In the genomic region with DNA sequence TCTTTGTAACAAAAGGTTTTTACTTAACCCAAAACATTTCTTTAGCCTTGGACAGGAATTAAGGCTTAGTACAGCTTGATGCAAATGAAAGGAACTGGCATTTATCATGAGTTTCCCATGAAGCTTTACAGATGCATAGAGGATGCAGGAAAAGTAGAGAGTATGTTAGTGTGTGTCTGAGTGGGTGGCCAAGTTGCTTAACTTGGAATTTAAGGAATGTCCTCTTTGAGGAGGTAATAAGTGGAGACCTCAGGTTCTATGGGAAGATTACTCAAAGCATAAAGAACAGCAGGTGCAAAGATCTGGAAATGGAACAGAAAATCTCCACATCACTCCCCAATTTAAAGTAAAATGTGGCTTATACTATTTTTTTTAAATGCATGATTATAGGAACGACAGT, we compare ENCODE assay signal across 16 cellular contexts.
DNase-seq lines count a peak whose midpoint lies in the region; ATAC-seq and TF ChIP-seq lines count a peak whose summit lies in the region.
"Had no signal": no experiment of that assay in that cellular context is flagged by ENCODE, and none has a peak within 500 bp of the region (broad histone marks: within the 10 kb centered on the region; RNA-seq: fewer than 3 reads in every experiment).

No MANE protein-coding gene starts in this region.

- H3K27ac Mint-ChIP-seq in WTC11: no peak overlapping the region
- H3K27ac Mint-ChIP-seq: B cell; CD4-positive, CD25-positive, alpha-beta regulatory T cell; CD8-positive, alpha-beta T cell; HFFc6 had no signal

- intact Hi-C loops in spleen (cut with DNase I; ENCODE audit: low total_unique reads): no loop called here

- H3K36me3 ChIP-seq in right atrium auricular region (no peaks in the 10 kb centered on the region), spleen (no peaks in the 10 kb centered on the region)
- H3K36me3 ChIP-seq: BLaER1, HAP-1 had no signal

- H3K4me3 Mint-ChIP-seq in WTC11: no peak overlapping the region
- H3K4me3 Mint-ChIP-seq: B cell; CD4-positive, CD25-positive, alpha-beta regulatory T cell; CD8-positive, alpha-beta T cell; HFFc6 had no signal

- H3K4me1 Mint-ChIP-seq in WTC11: peaks cover 15% of the 10 kb centered on the region
- H3K4me1 Mint-ChIP-seq: B cell; CD4-positive, CD25-positive, alpha-beta regulatory T cell had no signal

- WGBS in spleen, 5 donors: 65 to 83% (median 71%) methylated on average over 1 of the region's 1 CpG

- TF ChIP-seq CTCF in WTC11 (IDR thresholded peaks at IDR 0.05) (no peak), retinal pigment epithelial cell (conservative IDR thresholded peaks at IDR 0.05; ENCODE audit: low read depth, low read length) (no peak), right atrium auricular region (IDR thresholded peaks at IDR 0.05) (no peak), spleen (IDR thresholded peaks at IDR 0.05 in 8 of 11, conservative IDR thresholded peaks at IDR 0.05 in 3 of 11) (no peak)

- H3K9me3 Mint-ChIP-seq in WTC11: 0 out of 2 replicates have a peak, but pooled peaks cover 4% of the 10 kb centered on the region

- ATAC-seq in WTC11: peak; percentile 79
- ATAC-seq in HG03342 (IDR thresholded peaks at IDR 0.05; ENCODE audit: unreplicated experiment): no peak
- ATAC-seq: CD8-positive, alpha-beta T cell had no signal

- H3K9me3 ChIP-seq in right atrium auricular region: no peaks in the 10 kb centered on the region
- peaks cover 0 to 4% (median 0%) of the 10 kb centered on the region in 8 donors for H3K9me3 ChIP-seq in spleen
- H3K9me3 ChIP-seq: BLaER1, Caco-2, HAP-1 had no signal

- no peak overlapping the region for H3K4me3 ChIP-seq in retinal pigment epithelial cell (ENCODE audit: low read length)
- H3K4me3 ChIP-seq in right atrium auricular region: no peak overlapping the region
- no peak overlapping the region for H3K4me3 ChIP-seq in spleen
- H3K4me3 ChIP-seq: BLaER1, HAP-1 had no signal

- POLR2A ChIA-PET in WTC11 (lab: Charles Lee): no interaction called here

- H3K4me1 ChIP-seq in right atrium auricular region (no peaks in the 10 kb centered on the region), spleen (no peaks in the 10 kb centered on the region)
- H3K4me1 ChIP-seq: BLaER1, Caco-2, HAP-1 had no signal

- no peaks in the 10 kb centered on the region for H3K27me3 Mint-ChIP-seq in WTC11 (ENCODE audit: low read depth)
- H3K27me3 Mint-ChIP-seq: B cell; CD4-positive, CD25-positive, alpha-beta regulatory T cell had no signal

- H3K27me3 ChIP-seq in right atrium auricular region (no peaks in the 10 kb centered on the region), spleen (replicated peaks in 1 of 7) (no peaks in the 10 kb centered on the region)
- H3K27me3 ChIP-seq: BLaER1 had no signal

- no peak for TF ChIP-seq POLR2A in spleen (IDR thresholded peaks at IDR 0.05)

- H3K27ac ChIP-seq in right atrium auricular region (no peak overlapping the region), spleen (no peak overlapping the region)
- H3K27ac ChIP-seq: BLaER1, C4-2B had no signal

- no peak for DNase-seq in WTC11 (ENCODE audit: low spot score)
- peak; percentile 19 for DNase-seq in kidney tubule cell (ENCODE audit: low spot score)
- DNase-seq in retinal pigment epithelial cell (ENCODE audit: low read depth): peak; percentile 30
- no peak for DNase-seq in right atrium auricular region (ENCODE audit: low spot score)
- DNase-seq in spleen: no peak
- DNase-seq: Caco-2; CD4-positive, CD25-positive, alpha-beta regulatory T cell; CD8-positive, alpha-beta T cell; DMS153; DND-41; HFFc6 had no signal

- CTCF ChIA-PET in WTC11 (lab: Charles Lee): no interaction called here

- no peaks in the 10 kb centered on the region for H3K36me3 Mint-ChIP-seq in WTC11
- H3K36me3 Mint-ChIP-seq: CD4-positive, CD25-positive, alpha-beta regulatory T cell; CD8-positive, alpha-beta T cell had no signal

TF ChIP-seq in WTC11, 78 proteins besides CTCF, POLR2A, EP300 and RAD21:
- TF ChIP-seq FOXP1 (CRISPR knock-in tag; IDR thresholded peaks at IDR 0.05; ENCODE audit: borderline replicate concordance) (no peak), ZBTB43 (CRISPR knock-in tag; IDR thresholded peaks at IDR 0.05) (no peak)

Comparison
In these comparisons a context has a peak if more than half of its experiments do, and no peak if none do; other contexts are left out.
1. DNase-seq: peak in kidney tubule cell (single experiment) and retinal pigment epithelial cell (single experiment); none in WTC11 (single experiment), right atrium auricular region (single experiment) and spleen (single experiment).